1 cellular context compared by ENCODE assay signal in genomic region chr3:181862502-181862901, GRCh38.
TF ChIP-seq lines count a peak whose summit lies in the region.

No MANE protein-coding gene starts in this region.

TF ChIP-seq in GM23338, 12 proteins besides CTCF, POLR2A, EP300 and RAD21 (continued from another document):
- TF ChIP-seq ZNF462 (CRISPR knock-in tag; IDR thresholded peaks at IDR 0.05): no peak
